Comparison of ENCODE assay signal across 1 cellular context in the genomic region with DNA sequence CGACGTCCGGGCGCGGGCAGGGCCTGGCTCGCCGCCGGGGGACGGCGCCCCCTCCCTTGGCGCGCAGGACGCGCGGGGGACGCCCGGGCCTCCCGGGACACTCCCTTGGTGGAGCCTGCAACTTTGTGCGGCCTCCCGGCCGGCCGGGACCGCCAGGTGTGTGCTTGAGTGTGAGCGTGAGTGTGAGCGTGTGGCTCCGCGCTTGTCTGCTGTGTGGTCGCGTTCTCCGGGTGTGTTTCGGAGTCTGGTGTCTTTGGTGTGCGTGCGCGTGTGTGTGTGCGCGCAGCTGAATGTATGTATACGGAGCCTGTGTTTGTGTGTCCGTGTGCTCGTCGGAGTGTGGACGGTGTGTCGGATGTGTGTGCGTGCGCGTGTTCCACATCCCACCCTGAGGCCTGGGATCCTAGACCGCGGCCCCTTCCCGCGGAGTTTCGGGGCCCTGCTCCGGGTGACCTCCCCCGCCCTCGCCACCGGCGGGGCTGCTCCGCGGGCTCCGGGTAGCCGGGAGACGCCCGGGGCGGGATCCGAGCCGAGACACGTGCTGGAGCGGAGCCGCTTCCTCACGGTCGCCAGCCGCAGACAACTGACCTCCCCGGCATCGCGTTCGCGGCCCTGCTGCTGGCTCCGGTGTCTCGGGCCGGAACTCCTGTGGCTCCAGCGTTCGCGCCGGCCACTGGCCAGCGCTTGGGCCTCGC.
TF ChIP-seq lines count a peak whose summit lies in the region.

No MANE protein-coding gene starts in this region.

TF ChIP-seq in HepG2, 621 proteins besides CTCF, POLR2A, EP300 and RAD21 (continued from another document and continues in another):
- TF ChIP-seq, protein P1, sequence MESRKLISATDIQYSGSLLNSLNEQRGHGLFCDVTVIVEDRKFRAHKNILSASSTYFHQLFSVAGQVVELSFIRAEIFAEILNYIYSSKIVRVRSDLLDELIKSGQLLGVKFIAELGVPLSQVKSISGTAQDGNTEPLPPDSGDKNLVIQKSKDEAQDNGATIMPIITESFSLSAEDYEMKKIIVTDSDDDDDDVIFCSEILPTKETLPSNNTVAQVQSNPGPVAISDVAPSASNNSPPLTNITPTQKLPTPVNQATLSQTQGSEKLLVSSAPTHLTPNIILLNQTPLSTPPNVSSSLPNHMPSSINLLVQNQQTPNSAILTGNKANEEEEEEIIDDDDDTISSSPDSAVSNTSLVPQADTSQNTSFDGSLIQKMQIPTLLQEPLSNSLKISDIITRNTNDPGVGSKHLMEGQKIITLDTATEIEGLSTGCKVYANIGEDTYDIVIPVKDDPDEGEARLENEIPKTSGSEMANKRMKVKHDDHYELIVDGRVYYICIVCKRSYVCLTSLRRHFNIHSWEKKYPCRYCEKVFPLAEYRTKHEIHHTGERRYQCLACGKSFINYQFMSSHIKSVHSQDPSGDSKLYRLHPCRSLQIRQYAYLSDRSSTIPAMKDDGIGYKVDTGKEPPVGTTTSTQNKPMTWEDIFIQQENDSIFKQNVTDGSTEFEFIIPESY (CRISPR knock-in tag; IDR thresholded peaks at IDR 0.05): no peak
- no peak for TF ChIP-seq JUN (CRISPR knock-in tag; IDR thresholded peaks at IDR 0.05)
- TF ChIP-seq, protein P2, sequence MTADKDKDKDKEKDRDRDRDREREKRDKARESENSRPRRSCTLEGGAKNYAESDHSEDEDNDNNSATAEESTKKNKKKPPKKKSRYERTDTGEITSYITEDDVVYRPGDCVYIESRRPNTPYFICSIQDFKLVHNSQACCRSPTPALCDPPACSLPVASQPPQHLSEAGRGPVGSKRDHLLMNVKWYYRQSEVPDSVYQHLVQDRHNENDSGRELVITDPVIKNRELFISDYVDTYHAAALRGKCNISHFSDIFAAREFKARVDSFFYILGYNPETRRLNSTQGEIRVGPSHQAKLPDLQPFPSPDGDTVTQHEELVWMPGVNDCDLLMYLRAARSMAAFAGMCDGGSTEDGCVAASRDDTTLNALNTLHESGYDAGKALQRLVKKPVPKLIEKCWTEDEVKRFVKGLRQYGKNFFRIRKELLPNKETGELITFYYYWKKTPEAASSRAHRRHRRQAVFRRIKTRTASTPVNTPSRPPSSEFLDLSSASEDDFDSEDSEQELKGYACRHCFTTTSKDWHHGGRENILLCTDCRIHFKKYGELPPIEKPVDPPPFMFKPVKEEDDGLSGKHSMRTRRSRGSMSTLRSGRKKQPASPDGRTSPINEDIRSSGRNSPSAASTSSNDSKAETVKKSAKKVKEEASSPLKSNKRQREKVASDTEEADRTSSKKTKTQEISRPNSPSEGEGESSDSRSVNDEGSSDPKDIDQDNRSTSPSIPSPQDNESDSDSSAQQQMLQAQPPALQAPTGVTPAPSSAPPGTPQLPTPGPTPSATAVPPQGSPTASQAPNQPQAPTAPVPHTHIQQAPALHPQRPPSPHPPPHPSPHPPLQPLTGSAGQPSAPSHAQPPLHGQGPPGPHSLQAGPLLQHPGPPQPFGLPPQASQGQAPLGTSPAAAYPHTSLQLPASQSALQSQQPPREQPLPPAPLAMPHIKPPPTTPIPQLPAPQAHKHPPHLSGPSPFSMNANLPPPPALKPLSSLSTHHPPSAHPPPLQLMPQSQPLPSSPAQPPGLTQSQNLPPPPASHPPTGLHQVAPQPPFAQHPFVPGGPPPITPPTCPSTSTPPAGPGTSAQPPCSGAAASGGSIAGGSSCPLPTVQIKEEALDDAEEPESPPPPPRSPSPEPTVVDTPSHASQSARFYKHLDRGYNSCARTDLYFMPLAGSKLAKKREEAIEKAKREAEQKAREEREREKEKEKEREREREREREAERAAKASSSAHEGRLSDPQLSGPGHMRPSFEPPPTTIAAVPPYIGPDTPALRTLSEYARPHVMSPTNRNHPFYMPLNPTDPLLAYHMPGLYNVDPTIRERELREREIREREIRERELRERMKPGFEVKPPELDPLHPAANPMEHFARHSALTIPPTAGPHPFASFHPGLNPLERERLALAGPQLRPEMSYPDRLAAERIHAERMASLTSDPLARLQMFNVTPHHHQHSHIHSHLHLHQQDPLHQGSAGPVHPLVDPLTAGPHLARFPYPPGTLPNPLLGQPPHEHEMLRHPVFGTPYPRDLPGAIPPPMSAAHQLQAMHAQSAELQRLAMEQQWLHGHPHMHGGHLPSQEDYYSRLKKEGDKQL (CRISPR knock-in tag; IDR thresholded peaks at IDR 0.05; ENCODE audit: low read depth): no peak
- no peak for TF ChIP-seq SETDB1 (CRISPR knock-in tag; IDR thresholded peaks at IDR 0.05; ENCODE audit: borderline replicate concordance)
- no peak for TF ChIP-seq ZNF251 (CRISPR knock-in tag; IDR thresholded peaks at IDR 0.05)
- peak; percentile 62 for TF ChIP-seq DMAP1 (CRISPR knock-in tag; IDR thresholded peaks at IDR 0.05)
- TF ChIP-seq PITX1 (CRISPR knock-in tag; IDR thresholded peaks at IDR 0.05): no peak
- TF ChIP-seq AGO1 (IDR thresholded peaks at IDR 0.05; ENCODE audit: low read depth, low read length, poor library complexity, severe bottlenecking): no peak
- TF ChIP-seq PCBP1 (IDR thresholded peaks at IDR 0.05; ENCODE audit: borderline replicate concordance, low read depth, low read length): no peak
- no peak for TF ChIP-seq ZNF296 (CRISPR knock-in tag; conservative IDR thresholded peaks at IDR 0.05)
- no peak for TF ChIP-seq ZNF496 (CRISPR knock-in tag; IDR thresholded peaks at IDR 0.05; ENCODE audit: insufficient replicate concordance)
- TF ChIP-seq SP1 (IDR thresholded peaks at IDR 0.05): no peak
- TF ChIP-seq SP1 (CRISPR knock-in tag; IDR thresholded peaks at IDR 0.05): peak; percentile 26; the same call in 1 of the 2 replicates
- no peak for TF ChIP-seq TOE1 (CRISPR knock-in tag; IDR thresholded peaks at IDR 0.05)
- no peak for TF ChIP-seq HNF4G (IDR thresholded peaks at IDR 0.05; ENCODE audit: borderline replicate concordance, low read depth, low read length)
- TF ChIP-seq HNF4G (CRISPR knock-in tag; IDR thresholded peaks at IDR 0.05; ENCODE audit: borderline replicate concordance, low read depth): no peak
- no peak for TF ChIP-seq CCAR2 (optimal IDR thresholded peaks at IDR 0.05; ENCODE audit: low read depth, low read length)
- peak; percentile 70; the same call in 1 of the 2 replicates for TF ChIP-seq MXD4 (CRISPR knock-in tag; IDR thresholded peaks at IDR 0.05)
- no peak for TF ChIP-seq NBN (conservative IDR thresholded peaks at IDR 0.05)
- TF ChIP-seq, protein P3, sequence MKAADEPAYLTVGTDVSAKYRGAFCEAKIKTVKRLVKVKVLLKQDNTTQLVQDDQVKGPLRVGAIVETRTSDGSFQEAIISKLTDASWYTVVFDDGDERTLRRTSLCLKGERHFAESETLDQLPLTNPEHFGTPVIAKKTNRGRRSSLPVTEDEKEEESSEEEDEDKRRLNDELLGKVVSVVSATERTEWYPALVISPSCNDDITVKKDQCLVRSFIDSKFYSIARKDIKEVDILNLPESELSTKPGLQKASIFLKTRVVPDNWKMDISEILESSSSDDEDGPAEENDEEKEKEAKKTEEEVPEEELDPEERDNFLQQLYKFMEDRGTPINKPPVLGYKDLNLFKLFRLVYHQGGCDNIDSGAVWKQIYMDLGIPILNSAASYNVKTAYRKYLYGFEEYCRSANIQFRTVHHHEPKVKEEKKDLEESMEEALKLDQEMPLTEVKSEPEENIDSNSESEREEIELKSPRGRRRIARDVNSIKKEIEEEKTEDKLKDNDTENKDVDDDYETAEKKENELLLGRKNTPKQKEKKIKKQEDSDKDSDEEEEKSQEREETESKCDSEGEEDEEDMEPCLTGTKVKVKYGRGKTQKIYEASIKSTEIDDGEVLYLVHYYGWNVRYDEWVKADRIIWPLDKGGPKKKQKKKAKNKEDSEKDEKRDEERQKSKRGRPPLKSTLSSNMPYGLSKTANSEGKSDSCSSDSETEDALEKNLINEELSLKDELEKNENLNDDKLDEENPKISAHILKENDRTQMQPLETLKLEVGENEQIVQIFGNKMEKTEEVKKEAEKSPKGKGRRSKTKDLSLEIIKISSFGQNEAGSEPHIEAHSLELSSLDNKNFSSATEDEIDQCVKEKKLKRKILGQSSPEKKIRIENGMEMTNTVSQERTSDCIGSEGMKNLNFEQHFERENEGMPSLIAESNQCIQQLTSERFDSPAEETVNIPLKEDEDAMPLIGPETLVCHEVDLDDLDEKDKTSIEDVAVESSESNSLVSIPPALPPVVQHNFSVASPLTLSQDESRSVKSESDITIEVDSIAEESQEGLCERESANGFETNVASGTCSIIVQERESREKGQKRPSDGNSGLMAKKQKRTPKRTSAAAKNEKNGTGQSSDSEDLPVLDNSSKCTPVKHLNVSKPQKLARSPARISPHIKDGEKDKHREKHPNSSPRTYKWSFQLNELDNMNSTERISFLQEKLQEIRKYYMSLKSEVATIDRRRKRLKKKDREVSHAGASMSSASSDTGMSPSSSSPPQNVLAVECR (CRISPR knock-in tag; IDR thresholded peaks at IDR 0.05; ENCODE audit: borderline replicate concordance): no peak
- TF ChIP-seq, protein P4, sequence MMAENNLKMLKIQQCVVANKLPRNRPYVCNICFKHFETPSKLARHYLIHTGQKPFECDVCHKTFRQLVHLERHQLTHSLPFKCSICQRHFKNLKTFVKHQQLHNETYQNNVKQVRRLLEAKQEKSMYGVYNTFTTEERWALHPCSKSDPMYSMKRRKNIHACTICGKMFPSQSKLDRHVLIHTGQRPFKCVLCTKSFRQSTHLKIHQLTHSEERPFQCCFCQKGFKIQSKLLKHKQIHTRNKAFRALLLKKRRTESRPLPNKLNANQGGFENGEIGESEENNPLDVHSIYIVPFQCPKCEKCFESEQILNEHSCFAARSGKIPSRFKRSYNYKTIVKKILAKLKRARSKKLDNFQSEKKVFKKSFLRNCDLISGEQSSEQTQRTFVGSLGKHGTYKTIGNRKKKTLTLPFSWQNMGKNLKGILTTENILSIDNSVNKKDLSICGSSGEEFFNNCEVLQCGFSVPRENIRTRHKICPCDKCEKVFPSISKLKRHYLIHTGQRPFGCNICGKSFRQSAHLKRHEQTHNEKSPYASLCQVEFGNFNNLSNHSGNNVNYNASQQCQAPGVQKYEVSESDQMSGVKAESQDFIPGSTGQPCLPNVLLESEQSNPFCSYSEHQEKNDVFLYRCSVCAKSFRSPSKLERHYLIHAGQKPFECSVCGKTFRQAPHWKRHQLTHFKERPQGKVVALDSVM (CRISPR knock-in tag; IDR thresholded peaks at IDR 0.05): no peak
- TF ChIP-seq, protein P5, sequence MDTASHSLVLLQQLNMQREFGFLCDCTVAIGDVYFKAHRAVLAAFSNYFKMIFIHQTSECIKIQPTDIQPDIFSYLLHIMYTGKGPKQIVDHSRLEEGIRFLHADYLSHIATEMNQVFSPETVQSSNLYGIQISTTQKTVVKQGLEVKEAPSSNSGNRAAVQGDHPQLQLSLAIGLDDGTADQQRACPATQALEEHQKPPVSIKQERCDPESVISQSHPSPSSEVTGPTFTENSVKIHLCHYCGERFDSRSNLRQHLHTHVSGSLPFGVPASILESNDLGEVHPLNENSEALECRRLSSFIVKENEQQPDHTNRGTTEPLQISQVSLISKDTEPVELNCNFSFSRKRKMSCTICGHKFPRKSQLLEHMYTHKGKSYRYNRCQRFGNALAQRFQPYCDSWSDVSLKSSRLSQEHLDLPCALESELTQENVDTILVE (CRISPR knock-in tag; IDR thresholded peaks at IDR 0.05): 0 out of 2 replicates have a peak, but pooled peaks have one; percentile 9
- no peak for TF ChIP-seq HCFC1 (IDR thresholded peaks at IDR 0.05; ENCODE audit: low read depth, low read length)
- TF ChIP-seq, protein P6, sequence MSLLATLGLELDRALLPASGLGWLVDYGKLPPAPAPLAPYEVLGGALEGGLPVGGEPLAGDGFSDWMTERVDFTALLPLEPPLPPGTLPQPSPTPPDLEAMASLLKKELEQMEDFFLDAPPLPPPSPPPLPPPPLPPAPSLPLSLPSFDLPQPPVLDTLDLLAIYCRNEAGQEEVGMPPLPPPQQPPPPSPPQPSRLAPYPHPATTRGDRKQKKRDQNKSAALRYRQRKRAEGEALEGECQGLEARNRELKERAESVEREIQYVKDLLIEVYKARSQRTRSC (CRISPR knock-in tag; IDR thresholded peaks at IDR 0.05; ENCODE audit: low read depth): no peak
- no peak for TF ChIP-seq ZNF274 (CRISPR knock-in tag; IDR thresholded peaks at IDR 0.05)
- TF ChIP-seq, protein P7, sequence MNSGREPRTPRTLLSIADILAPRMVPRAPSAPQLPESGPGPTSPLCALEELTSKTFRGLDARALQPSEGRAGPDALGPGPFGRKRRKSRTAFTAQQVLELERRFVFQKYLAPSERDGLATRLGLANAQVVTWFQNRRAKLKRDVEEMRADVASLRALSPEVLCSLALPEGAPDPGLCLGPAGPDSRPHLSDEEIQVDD (CRISPR knock-in tag; IDR thresholded peaks at IDR 0.05; ENCODE audit: borderline replicate concordance): peak; percentile 27; the same call in 1 of the 2 replicates
- TF ChIP-seq ZNF747 (CRISPR knock-in tag; IDR thresholded peaks at IDR 0.05; ENCODE audit: borderline replicate concordance): no peak
- TF ChIP-seq BHLHE40 (IDR thresholded peaks at IDR 0.05; ENCODE audit: low read length): peak; percentile 50; the same call in 1 of the 2 replicates
- peak; percentile 11 for TF ChIP-seq YY1 (IDR thresholded peaks at IDR 0.05; ENCODE audit: insufficient read depth, insufficient replicate concordance, low read depth, low read length)
- TF ChIP-seq ZNF674 (CRISPR knock-in tag; IDR thresholded peaks at IDR 0.05; ENCODE audit: low read depth): no peak
- no peak for TF ChIP-seq RFX3 (CRISPR knock-in tag; IDR thresholded peaks at IDR 0.05)
- TF ChIP-seq NFKBIZ (CRISPR knock-in tag; IDR thresholded peaks at IDR 0.05): no peak
- peak; percentile 60; the same call in 1 of the 2 replicates for TF ChIP-seq HES4 (CRISPR knock-in tag; IDR thresholded peaks at IDR 0.05; ENCODE audit: borderline replicate concordance)
- no peak for TF ChIP-seq FLYWCH1 (CRISPR knock-in tag; IDR thresholded peaks at IDR 0.05)
- peak; percentile 71; the same call in 1 of the 2 replicates for TF ChIP-seq RNF2 (conservative IDR thresholded peaks at IDR 0.05; ENCODE audit: low read depth)
- TF ChIP-seq, protein P8, sequence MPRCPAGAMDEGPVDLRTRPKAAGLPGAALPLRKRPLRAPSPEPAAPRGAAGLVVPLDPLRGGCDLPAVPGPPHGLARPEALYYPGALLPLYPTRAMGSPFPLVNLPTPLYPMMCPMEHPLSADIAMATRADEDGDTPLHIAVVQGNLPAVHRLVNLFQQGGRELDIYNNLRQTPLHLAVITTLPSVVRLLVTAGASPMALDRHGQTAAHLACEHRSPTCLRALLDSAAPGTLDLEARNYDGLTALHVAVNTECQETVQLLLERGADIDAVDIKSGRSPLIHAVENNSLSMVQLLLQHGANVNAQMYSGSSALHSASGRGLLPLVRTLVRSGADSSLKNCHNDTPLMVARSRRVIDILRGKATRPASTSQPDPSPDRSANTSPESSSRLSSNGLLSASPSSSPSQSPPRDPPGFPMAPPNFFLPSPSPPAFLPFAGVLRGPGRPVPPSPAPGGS (CRISPR knock-in tag; IDR thresholded peaks at IDR 0.05): 0 out of 2 replicates have a peak, but pooled peaks have one; percentile 45
- TF ChIP-seq RBAK (CRISPR knock-in tag; IDR thresholded peaks at IDR 0.05): no peak
- no peak; the same call in 1 of the 2 replicates for TF ChIP-seq ZNF333 (CRISPR knock-in tag; IDR thresholded peaks at IDR 0.05; ENCODE audit: borderline replicate concordance)
